18 cellular contexts compared by ENCODE assay signal in genomic region chr22:32877196-32877595, GRCh38.
"Had no signal": no experiment of that assay in that cellular context is flagged by ENCODE, and none has a peak within 500 bp of the region (broad histone marks: within the 10 kb centered on the region; RNA-seq: fewer than 3 reads in every experiment).

No MANE protein-coding gene starts in this region.

- H3K27me3 ChIP-seq: colonic mucosa, esophagus muscularis mucosa, gastroesophageal sphincter had no signal

- H3K36me3 ChIP-seq: colonic mucosa, esophagus muscularis mucosa, gastroesophageal sphincter, heart right ventricle, left lung, lower lobe of right lung had no signal

- DNase-seq: colonic mucosa; cortex of kidney; effector CD8-positive, alpha-beta T cell; effector memory CD8-positive, alpha-beta T cell; endodermal cell; foreskin keratinocyte; heart right ventricle; hippocampal formation; left cardiac atrium; left lung; left ventricle myocardium superior; lower lobe of right lung; mesenchymal stem cell; mucosa of descending colon; naive B cell; naive thymus-derived CD8-positive, alpha-beta T cell had no signal

- ATAC-seq: effector memory CD8-positive, alpha-beta T cell; foreskin keratinocyte; gastroesophageal sphincter; heart right ventricle; left cardiac atrium; left lung; left ventricle myocardium superior; lower lobe of right lung; mucosa of descending colon; naive thymus-derived CD8-positive, alpha-beta T cell had no signal

- H3K27ac ChIP-seq: colonic mucosa, esophagus muscularis mucosa, foreskin keratinocyte, gastroesophageal sphincter, heart right ventricle, left lung, lower lobe of right lung had no signal

- H3K4me1 ChIP-seq: colonic mucosa, foreskin keratinocyte had no signal

- H3K4me3 ChIP-seq: colonic mucosa, esophagus muscularis mucosa, gastroesophageal sphincter, heart right ventricle, left lung, lower lobe of right lung, mucosa of descending colon had no signal

- H3K9me3 ChIP-seq: colonic mucosa, esophagus muscularis mucosa, gastroesophageal sphincter, heart right ventricle, left lung, lower lobe of right lung, mucosa of descending colon had no signal
